Comparison of ENCODE assay signal across 24 cellular contexts in the genomic region with DNA sequence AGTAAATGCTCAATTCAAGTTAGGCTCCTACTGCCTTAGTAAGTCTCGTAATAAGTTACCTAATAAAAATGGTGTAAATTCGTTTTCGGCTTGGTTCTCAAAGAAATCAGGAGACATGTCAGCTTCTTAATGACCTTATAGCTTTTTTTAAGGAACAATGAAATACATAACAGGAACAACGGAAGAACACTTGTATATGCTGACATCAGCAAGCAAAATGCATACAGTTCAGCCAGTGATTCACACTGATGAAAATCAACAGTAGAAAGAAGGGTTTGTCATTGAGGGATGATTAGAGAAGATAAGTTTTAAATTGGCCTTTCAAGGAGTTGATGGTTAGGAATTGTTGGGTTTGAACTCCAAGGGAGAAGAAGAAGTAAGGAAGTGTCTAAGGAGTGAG. TPM values are rescaled to one million over a fixed set of nuclear protein-coding genes. Genes with fewer than 3 reads are reported as not detected.
DNase-seq lines count a peak whose midpoint lies in the region; FAIRE-seq and TF ChIP-seq lines count a peak whose summit lies in the region.
"Had no signal": no experiment of that assay in that cellular context is flagged by ENCODE, and none has a peak within 500 bp of the region (broad histone marks: within the 10 kb centered on the region; RNA-seq: fewer than 3 reads in every experiment).

No MANE protein-coding gene starts in this region.

- H3K4me1 Mint-ChIP-seq in astrocyte (ENCODE audit: low read depth, unreplicated experiment) (peaks cover 11% of the 10 kb centered on the region), endothelial cell (ENCODE audit: unreplicated experiment) (peaks cover 3% of the 10 kb centered on the region), immature natural killer cell (no peaks in the 10 kb centered on the region)
- H3K4me1 Mint-ChIP-seq: CD4-positive, CD25-positive, alpha-beta regulatory T cell had no signal

- no peak overlapping the region for H2AFZ ChIP-seq in astrocyte (ENCODE audit: low read depth, low read length)
- H2AFZ ChIP-seq: GM23248 had no signal

- peak overlapping the region; percentile 37 for H3K4me3 Mint-ChIP-seq in astrocyte (ENCODE audit: unreplicated experiment)
- H3K4me3 Mint-ChIP-seq in endothelial cell (ENCODE audit: unreplicated experiment) = peak overlapping the region; percentile 0
- H3K4me3 Mint-ChIP-seq in immature natural killer cell = no peak overlapping the region
- H3K4me3 Mint-ChIP-seq: CD4-positive, CD25-positive, alpha-beta regulatory T cell; CD8-positive, alpha-beta T cell had no signal

- peaks cover 24% of the 10 kb centered on the region for H3K9me3 Mint-ChIP-seq in astrocyte (ENCODE audit: unreplicated experiment)
- H3K9me3 Mint-ChIP-seq in endothelial cell (ENCODE audit: unreplicated experiment) = peaks cover 11% of the 10 kb centered on the region
- peaks cover 2 to 9% (median 5%) of the 10 kb centered on the region in 6 donors for H3K9me3 Mint-ChIP-seq in immature natural killer cell

- no peaks in the 10 kb centered on the region for H3K4me1 ChIP-seq in astrocyte (ENCODE audit: insufficient read depth, low read length)
- H3K4me1 ChIP-seq: Caco-2 had no signal

- no peaks in the 10 kb centered on the region for H3K36me3 Mint-ChIP-seq in astrocyte (ENCODE audit: low read depth, unreplicated experiment)
- H3K36me3 Mint-ChIP-seq in endothelial cell (ENCODE audit: low read depth, unreplicated experiment) = peaks cover 13% of the 10 kb centered on the region
- peaks cover 0 to 8% (median 4%) of the 10 kb centered on the region in 3 donors for H3K36me3 Mint-ChIP-seq in immature natural killer cell
- H3K36me3 Mint-ChIP-seq: CD8-positive, alpha-beta T cell had no signal

- TF ChIP-seq CTCF in astrocyte (IDR thresholded peaks at IDR 0.05; ENCODE audit: insufficient read depth, low read depth, low read length) (no peak), endothelial cell (IDR thresholded peaks at IDR 0.05; ENCODE audit: unreplicated experiment) (no peak)

- FAIRE-seq in astrocyte (lab: Jason Lieb, UNC) (no peak), frontal cortex (lab: Jason Lieb, UNC) (no peak)
- FAIRE-seq: GM12878, GM19239, H1 had no signal

- peaks cover 1% of the 10 kb centered on the region for H3K27me3 ChIP-seq in astrocyte (ENCODE audit: insufficient read depth, low read length)

- peaks cover 9% of the 10 kb centered on the region for H3K9me3 ChIP-seq in astrocyte (ENCODE audit: insufficient read depth, low read depth, low read length)

- peak; percentile 29 for DNase-seq in CD1c-positive myeloid dendritic cell (ENCODE audit: extremely low spot score)
- no peak for DNase-seq in astrocyte (ENCODE audit: low read depth)
- no peak for DNase-seq in endothelial cell (ENCODE audit: low spot score)
- no peak for DNase-seq in SKM-1 (lab: John Stamatoyannopoulos, UW; ENCODE audit: unreplicated experiment)
- DNase-seq in DMS153 treated with DMSO at 0.1 percent for 48 hours (lab: John Stamatoyannopoulos, UW; ENCODE audit: unreplicated experiment) = no peak
- no peak for DNase-seq in immature natural killer cell
- DNase-seq in frontal cortex (ENCODE audit: low spot score in 2 of 2) = no peak
- DNase-seq: 8988T; C1 segment of cervical spinal cord; Caco-2; CD4-positive, CD25-positive, alpha-beta regulatory T cell; CD8-positive, alpha-beta T cell; DMS153; DMS79; EL; GDM1; GM23248; H7; HCEC 1CT had no signal

- no peaks in the 10 kb centered on the region for H4K20me1 ChIP-seq in astrocyte (ENCODE audit: insufficient read depth, low read length)

- peaks cover 9% of the 10 kb centered on the region for H3K27me3 Mint-ChIP-seq in astrocyte (ENCODE audit: low read depth, unreplicated experiment)
- H3K27me3 Mint-ChIP-seq in endothelial cell (ENCODE audit: unreplicated experiment) = no peaks in the 10 kb centered on the region
- peaks cover 0 to 9% (median 1%) of the 10 kb centered on the region in 3 donors for H3K27me3 Mint-ChIP-seq in immature natural killer cell (ENCODE audit: low read depth in 3 of 3)

- no peak overlapping the region for H3K27ac ChIP-seq in astrocyte (ENCODE audit: low read depth, low read length)
- H3K27ac ChIP-seq: GM23248 had no signal

- no peak overlapping the region for H3K4me2 ChIP-seq in astrocyte (ENCODE audit: low read length)

- no peak overlapping the region for H3K27ac Mint-ChIP-seq in astrocyte (ENCODE audit: unreplicated experiment)
- no peak overlapping the region for H3K27ac Mint-ChIP-seq in endothelial cell (ENCODE audit: unreplicated experiment)
- H3K27ac Mint-ChIP-seq in immature natural killer cell = no peak overlapping the region
- H3K27ac Mint-ChIP-seq: CD4-positive, CD25-positive, alpha-beta regulatory T cell; CD8-positive, alpha-beta T cell had no signal

- H3K79me2 ChIP-seq in astrocyte (ENCODE audit: insufficient read depth, low read length) = no peaks in the 10 kb centered on the region

- H3K9ac ChIP-seq in astrocyte (ENCODE audit: low read length) = no peak overlapping the region
- H3K9ac ChIP-seq: GM23248 had no signal

- H3K4me3 ChIP-seq in astrocyte (ENCODE audit: insufficient read depth, low read depth, low read length) = no peak overlapping the region
- H3K4me3 ChIP-seq: GM12878, GM23248 had no signal

- H3K36me3 ChIP-seq in astrocyte (ENCODE audit: insufficient read depth, low read length) = no peaks in the 10 kb centered on the region

RNA-seq across cellular contexts. Expression of gene RPTN, which starts 13.2 kb away (rescaled TPM):
- 0.07 and 0.09 TPM in 2 replicates for total RNA-seq in astrocyte
- not detected for total RNA-seq in endothelial cell (ENCODE audit: unreplicated experiment)
- not detected for polyA plus RNA-seq in immature natural killer cell
- total RNA-seq in frontal cortex = not detected
- total RNA-seq: A673; Caco-2; CD4-positive, CD25-positive, alpha-beta regulatory T cell; CD8-positive, alpha-beta T cell; GM12878; GM23248; H1; H7 had no signal
- polyA plus RNA-seq: BJ; CD4-positive, CD25-positive, alpha-beta regulatory T cell; GM12878; H1 had no signal

RNA-seq across cellular contexts. Expression of gene TCHH, which starts 30.5 kb away (rescaled TPM):
- total RNA-seq in astrocyte = 0.70 and 0.86 TPM in 2 replicates
- total RNA-seq in endothelial cell (ENCODE audit: unreplicated experiment) = 0.38 TPM
- polyA plus RNA-seq in immature natural killer cell = not detected
- under 0.01 TPM for total RNA-seq in frontal cortex
- total RNA-seq: CD4-positive, CD25-positive, alpha-beta regulatory T cell; CD8-positive, alpha-beta T cell; GM12878; H7 had no signal
- polyA plus RNA-seq: BJ; CD4-positive, CD25-positive, alpha-beta regulatory T cell; GM12878 had no signal

RNA-seq across cellular contexts. Expression of gene TCHHL1, which starts 56.9 kb away (rescaled TPM):
- total RNA-seq in astrocyte (not detected in 2 replicates), endothelial cell (ENCODE audit: unreplicated experiment) (not detected), frontal cortex (not detected)
- not detected for polyA plus RNA-seq in immature natural killer cell
- total RNA-seq: A673; Caco-2; CD4-positive, CD25-positive, alpha-beta regulatory T cell; CD8-positive, alpha-beta T cell; GM12878; GM23248; H1; H7 had no signal
- polyA plus RNA-seq: BJ; CD4-positive, CD25-positive, alpha-beta regulatory T cell; GM12878; GM23248; H1 had no signal

Comparison
In these comparisons a context has a peak if more than half of its experiments do, and no peak if none do; other contexts are left out.
1. H3K4me3 Mint-ChIP-seq: peak in astrocyte (single experiment) and endothelial cell (single experiment); none in immature natural killer cell (0 of 5).